Comparison of ENCODE assay signal across 18 cellular contexts in genomic region chr7:116616555-116617059, GRCh38. TPM values are rescaled to one million over a fixed set of nuclear protein-coding genes. Genes with fewer than 3 reads are reported as not detected.
A peak's percentile ranks its signal among the peaks of the same experiment; 100 is the strongest.
DNase-seq lines count a peak whose midpoint lies in the region; ATAC-seq, FAIRE-seq and TF ChIP-seq lines count a peak whose summit lies in the region.
"Had no signal": no experiment of that assay in that cellular context is flagged by ENCODE, and none has a peak within 500 bp of the region (broad histone marks: within the 10 kb centered on the region; RNA-seq: fewer than 3 reads in every experiment).

No MANE protein-coding gene starts in this region.

- H3K4me3 ChIP-seq in NT2/D1 (ENCODE audit: insufficient read length, low read depth) (no peak overlapping the region), choroid plexus epithelial cell (ENCODE audit: low read depth, low read length) (no peak overlapping the region), HepG2 (replicated peaks in 1 of 3; ENCODE audit: insufficient read depth in 1 of 3, low read depth in 2 of 3, low read length in 3 of 3) (no peak overlapping the region), esophagus muscularis mucosa (no peak overlapping the region)
- H3K4me3 ChIP-seq: MG63 had no signal

- intact Hi-C loops in HepG2 (cut with micrococcal nuclease; ENCODE audit: unreplicated experiment): no loop called here
- intact Hi-C loops in esophagus muscularis mucosa (cut with DNase I): no loop called here

- H3K36me3 ChIP-seq in ES-I3 (ENCODE audit: insufficient read depth, low read length) (no peaks in the 10 kb centered on the region), NT2/D1 (ENCODE audit: insufficient read depth, insufficient read length, low read length) (no peaks in the 10 kb centered on the region), HepG2 (replicated peaks in 1 of 2; ENCODE audit: control insufficient read depth in 1 of 2, insufficient read depth in 2 of 2, low read length in 2 of 2) (no peaks in the 10 kb centered on the region), esophagus muscularis mucosa (no peaks in the 10 kb centered on the region)
- H3K36me3 ChIP-seq: MG63 had no signal

- POLR2A ChIA-PET in HepG2 (lab: Yijun Ruan, JAX): no interaction called here

- TF ChIP-seq POLR2A in HepG2 (IDR thresholded peaks at IDR 0.05; ENCODE audit: insufficient read depth in 1 of 2, low read depth in 2 of 2, low read length in 2 of 2): no peak
- TF ChIP-seq POLR2A in esophagus muscularis mucosa (IDR thresholded peaks at IDR 0.05; ENCODE audit: low read depth): no peak

- H3K27ac ChIP-seq in HepG2 (ENCODE audit: extremely low read length, insufficient read depth, low read length): no peak overlapping the region
- H3K27ac ChIP-seq in esophagus muscularis mucosa (replicated peaks in 1 of 4): no peak overlapping the region

- 2% methylated on average over 2 of the region's 2 CpGs for WGBS in HepG2 (ENCODE audit: low lambda C conversion rate)
- WGBS in esophagus muscularis mucosa: 23% methylated on average over 2 of the region's 2 CpGs

- TF ChIP-seq EP300 in HepG2 (IDR thresholded peaks at IDR 0.05; ENCODE audit: low read depth in 2 of 2, low read length in 2 of 2) (no peak), HepG2 (CRISPR knock-in tag; IDR thresholded peaks at IDR 0.05; ENCODE audit: borderline replicate concordance) (no peak), esophagus muscularis mucosa (IDR thresholded peaks at IDR 0.05) (no peak)

- H4K20me1 ChIP-seq in HepG2 (ENCODE audit: insufficient read depth, low read length): no peaks in the 10 kb centered on the region

- CTCF ChIA-PET in HepG2 (lab: Yijun Ruan, JAX; ENCODE audit: low intra/inter-chr PET ratio, low total read pairs): no interaction called here

- H2AFZ ChIP-seq in HepG2 (ENCODE audit: low read length): no peak overlapping the region

- H3K9me3 ChIP-seq in ES-I3 (ENCODE audit: control insufficient read depth, insufficient read depth, low read length) (no peaks in the 10 kb centered on the region), NT2/D1 (ENCODE audit: insufficient read depth, low read length) (no peaks in the 10 kb centered on the region), HepG2 (ENCODE audit: low read length) (no peaks in the 10 kb centered on the region), esophagus muscularis mucosa (peaks cover 0 to 5% (median 0%) of the 10 kb centered on the region in 4 donors)
- H3K9me3 ChIP-seq: MG63 had no signal

- H3K9ac ChIP-seq in ES-I3 (ENCODE audit: low read depth, low read length) (peak overlapping the region; percentile 9; the same call in 1 of the 2 replicates), NT2/D1 (ENCODE audit: insufficient read length, low read depth) (no peak overlapping the region), HepG2 (ENCODE audit: insufficient read depth, low read depth, low read length) (no peak overlapping the region)

- TF ChIP-seq RAD21 in HepG2 (CRISPR knock-in tag; IDR thresholded peaks at IDR 0.05): no peak

- FAIRE-seq in HepG2 (lab: Jason Lieb, UNC): no peak

- H3K79me2 ChIP-seq in HepG2 (ENCODE audit: insufficient read depth, low read length): no peaks in the 10 kb centered on the region

- BruUV-seq in HepG2 (replicated peaks; lab: Mats Ljungman, UMichigan): no TSS peak

- in situ Hi-C loops in HepG2 (cut with HindIII; ENCODE audit: extremely low pct_ligation_motif_present, low pct_unique_long_range_greater_than_20kb): no loop called here

- H3K4me2 ChIP-seq in HepG2 (ENCODE audit: low read depth, low read length): no peak overlapping the region

- H3K27me3 ChIP-seq in NT2/D1 (ENCODE audit: insufficient read depth, insufficient read length): no peaks in the 10 kb centered on the region
- peaks cover 0 to 4% of the 10 kb centered on the region in 2 experiments; a peak in 1 of 5 replicates for H3K27me3 ChIP-seq in HepG2 (ENCODE audit: control insufficient read depth in 1 of 2, insufficient read depth in 2 of 2, low read length in 2 of 2)
- H3K27me3 ChIP-seq in esophagus muscularis mucosa: no peaks in the 10 kb centered on the region
- H3K27me3 ChIP-seq: MG63 had no signal

- TF ChIP-seq CTCF in choroid plexus epithelial cell (conservative IDR thresholded peaks at IDR 0.05; ENCODE audit: low read depth, low read length): no peak
- no peak for TF ChIP-seq CTCF in HepG2 (CRISPR knock-in tag; IDR thresholded peaks at IDR 0.05)
- no peak for TF ChIP-seq CTCF in esophagus muscularis mucosa (IDR thresholded peaks at IDR 0.05)

- DNase-seq in NT2/D1 (ENCODE audit: low read depth, low spot score) (peak; percentile 58), choroid plexus epithelial cell (ENCODE audit: low read depth) (peak; percentile 20), HepG2 (ENCODE audit: low spot score) (peak; percentile 21), esophagus muscularis mucosa (ENCODE audit: extremely low spot score) (no peak), NCI-H82 (lab: John Stamatoyannopoulos, UW) (no peak)
- DNase-seq in stimulated activated CD4-positive, alpha-beta T cell treated with anti-CD3 and anti-CD28 coated beads, Interleukin-4, amount 100 ng/mL, for 4 hours: no peak
- DNase-seq in activated effector memory CD4-positive, alpha-beta T cell treated with Interleukin-2 at 50 U/mL for 16 hours: no peak
- DNase-seq: activated CD4-positive, alpha-beta T cell treated with anti-CD3 and anti-CD28 coated beads, Interleukin-2, amount 50 U/mL, for 4 hours; effector CD4-positive, alpha-beta T cell; MG63; naive thymus-derived CD8-positive, alpha-beta T cell; NCI-H2107; right cardiac atrium; stimulated activated naive B cell treated with anti-CD40 and anti-IgM and Interleukin-4, amounts not matched to agents 10 μg/mL and 1 μg/mL and 100 μg/mL, for 72 hours; T-helper 2 cell had no signal

- H3K4me1 ChIP-seq in ES-I3 (ENCODE audit: insufficient read depth, low read length): peaks cover 38% of the 10 kb centered on the region
- H3K4me1 ChIP-seq in NT2/D1 (ENCODE audit: insufficient read depth, insufficient read length): no peaks in the 10 kb centered on the region
- no peaks in the 10 kb centered on the region for H3K4me1 ChIP-seq in HepG2 (ENCODE audit: insufficient read depth, low read length)
- peaks cover 0 to 9% (median 3%) of the 10 kb centered on the region in 4 donors for H3K4me1 ChIP-seq in esophagus muscularis mucosa

- ATAC-seq in HepG2: no peak
- ATAC-seq: activated T-helper 17 cell treated with anti-CD3 and anti-CD28 coated beads, Interleukin-2, amount 50 U/mL, for 72 hours; left lobe of liver; naive thymus-derived CD8-positive, alpha-beta T cell; stimulated activated naive B cell treated with anti-CD40 and anti-IgM and Interleukin-4, amounts not matched to agents 10 μg/mL and 1 μg/mL and 100 μg/mL, for 72 hours had no signal

TF ChIP-seq in HepG2, 621 proteins besides CTCF, POLR2A, EP300 and RAD21 (continues in another document):
- TF ChIP-seq ZNF569 (CRISPR knock-in tag; IDR thresholded peaks at IDR 0.05; ENCODE audit: borderline replicate concordance) (no peak), FOXJ3 (CRISPR knock-in tag; IDR thresholded peaks at IDR 0.05; ENCODE audit: borderline replicate concordance) (no peak), AKAP8 (CRISPR knock-in tag; IDR thresholded peaks at IDR 0.05) (no peak), ZNF225 (CRISPR knock-in tag; IDR thresholded peaks at IDR 0.05) (no peak), KDM2A (CRISPR knock-in tag; IDR thresholded peaks at IDR 0.05; ENCODE audit: borderline replicate concordance, low read depth) (no peak), BRCA1 (CRISPR knock-in tag; IDR thresholded peaks at IDR 0.05) (no peak), ZFP36L2 (CRISPR knock-in tag; IDR thresholded peaks at IDR 0.05) (no peak), ZNF615 (CRISPR knock-in tag; IDR thresholded peaks at IDR 0.05; ENCODE audit: borderline replicate concordance) (no peak), HMGA1 (CRISPR knock-in tag; conservative IDR thresholded peaks at IDR 0.05) (no peak), IKZF5 (CRISPR knock-in tag; IDR thresholded peaks at IDR 0.05) (no peak), IRF2 (CRISPR knock-in tag; IDR thresholded peaks at IDR 0.05) (no peak), ZNF547 (CRISPR knock-in tag; IDR thresholded peaks at IDR 0.05) (no peak), STAT5B (CRISPR knock-in tag; IDR thresholded peaks at IDR 0.05) (no peak)

RNA-seq across cellular contexts. Expression of gene MET, which starts 55.4 kb away (rescaled TPM):
- total RNA-seq in HepG2 (2016; rRNA removed; fragmentation: Illumina TruSeq; extraction: Trizol): 23.3 and 31.5 TPM in 2 replicates
- total RNA-seq in HepG2 (2016; cell fraction: cytosol; rRNA removed; fragmentation: Illumina TruSeq; extraction: Trizol; ENCODE audit: low read depth): 6.7 and 9.1 TPM in 2 replicates
- total RNA-seq in HepG2 (2016; cell fraction: insoluble cytoplasmic fraction; rRNA removed; fragmentation: Illumina TruSeq; extraction: Trizol): 22.2 and 30.9 TPM in 2 replicates
- 13.5 and 13.7 TPM in 2 replicates for total RNA-seq in HepG2 (2016; cell fraction: membrane; rRNA removed; fragmentation: Illumina TruSeq; extraction: Trizol)
- total RNA-seq in HepG2 (2016; cell fraction: nucleus; rRNA removed; fragmentation: Illumina TruSeq; extraction: Trizol): 41.6 and 49.0 TPM in 2 replicates
- polyA plus RNA-seq in HepG2 (2011; rRNA removed): 20.4 and 21.8 TPM in 2 replicates
- polyA plus RNA-seq in HepG2 (2011; cell fraction: cytosol; rRNA removed): 12.9 and 19.5 TPM in 2 replicates
- 10.0 and 10.1 TPM in 2 replicates for polyA plus RNA-seq in HepG2 (2011; cell fraction: nucleus; rRNA removed)
- polyA plus RNA-seq in HepG2 (2012): 29.8 and 37.6 TPM in 2 replicates
- 1.00 and 1.2 TPM in 2 replicates for polyA plus RNA-seq in HepG2 (2016; cell fraction: cytosol; fragmentation: Illumina TruSeq; extraction: Trizol; ENCODE audit: low read depth)
- 12.2 TPM in 2 replicates for polyA plus RNA-seq in HepG2 (2016; cell fraction: insoluble cytoplasmic fraction; fragmentation: Illumina TruSeq; extraction: Trizol; ENCODE audit: low read depth)
- polyA plus RNA-seq in HepG2 (2016; cell fraction: membrane; fragmentation: Illumina TruSeq; extraction: Trizol; ENCODE audit: low read depth): 2.8 and 2.9 TPM in 2 replicates
- 21.5 and 22.5 TPM in 2 replicates for polyA plus RNA-seq in HepG2 (2016; cell fraction: nucleus; fragmentation: Illumina TruSeq; extraction: Trizol; ENCODE audit: insufficient read depth, low read depth)
- 90.9 and 232 TPM in 2 replicates for polyA minus RNA-seq in HepG2 (2011; rRNA and poly(A)+ RNA removed; ENCODE audit: low replicate concordance)
- 55.1 and 63.9 TPM in 2 replicates for polyA minus RNA-seq in HepG2 (2011; cell fraction: cytosol; rRNA and poly(A)+ RNA removed)
- polyA minus RNA-seq in HepG2 (2011; cell fraction: nucleus; rRNA and poly(A)+ RNA removed): 75.3 and 92.4 TPM in 2 replicates
- total RNA-seq in esophagus muscularis mucosa: 10 to 100 TPM; 12.0 to 27.2 (median 15.7) TPM
- total RNA-seq: naive thymus-derived CD8-positive, alpha-beta T cell had no signal
- polyA plus RNA-seq: naive thymus-derived CD8-positive, alpha-beta T cell had no signal

Comparison
In these comparisons a context has a peak if more than half of its experiments do, and no peak if none do; other contexts are left out.
1. DNase-seq: peak in NT2/D1 (single experiment), choroid plexus epithelial cell (single experiment) and HepG2 (single experiment); none in esophagus muscularis mucosa (single experiment), stimulated activated CD4-positive, alpha-beta T cell treated with anti-CD3 and anti-CD28 coated beads, Interleukin-4, amount 100 ng/mL, for 4 hours (0 of 2), NCI-H82 (single experiment) and activated effector memory CD4-positive, alpha-beta T cell treated with Interleukin-2 at 50 U/mL for 16 hours (single experiment).